In the genomic region with DNA sequence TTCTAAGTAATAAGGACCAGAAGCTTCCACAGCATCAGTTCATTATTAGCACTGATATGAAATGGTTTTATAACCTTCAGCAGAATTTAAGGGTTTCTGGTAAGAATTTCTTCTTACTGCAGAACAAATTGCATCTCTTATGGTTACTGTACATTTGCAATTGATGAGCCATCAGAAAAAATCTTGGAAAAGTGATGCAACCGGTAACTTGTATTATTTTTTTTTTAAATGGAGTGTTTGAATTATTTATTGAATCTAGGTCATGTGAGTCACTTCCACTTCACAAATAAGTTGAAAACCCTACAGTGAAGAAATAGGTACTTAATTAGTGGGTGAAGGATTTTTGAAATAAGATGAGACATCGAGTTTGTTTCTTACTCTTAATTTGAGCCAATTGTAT, we compare ENCODE assay signal across 1 cellular context.
TF ChIP-seq lines count a peak whose summit lies in the region.

No MANE protein-coding gene starts in this region.

TF ChIP-seq in IMR-90, 13 proteins besides CTCF, POLR2A, EP300 and RAD21:
- no peak for TF ChIP-seq BHLHE40 (IDR thresholded peaks at IDR 0.05; ENCODE audit: low read depth, low read length)
- TF ChIP-seq CEBPB (IDR thresholded peaks at IDR 0.05; ENCODE audit: low read depth, low read length), result peak; percentile 86
